Comparison of ENCODE assay signal across 8 cellular contexts in the genomic region with DNA sequence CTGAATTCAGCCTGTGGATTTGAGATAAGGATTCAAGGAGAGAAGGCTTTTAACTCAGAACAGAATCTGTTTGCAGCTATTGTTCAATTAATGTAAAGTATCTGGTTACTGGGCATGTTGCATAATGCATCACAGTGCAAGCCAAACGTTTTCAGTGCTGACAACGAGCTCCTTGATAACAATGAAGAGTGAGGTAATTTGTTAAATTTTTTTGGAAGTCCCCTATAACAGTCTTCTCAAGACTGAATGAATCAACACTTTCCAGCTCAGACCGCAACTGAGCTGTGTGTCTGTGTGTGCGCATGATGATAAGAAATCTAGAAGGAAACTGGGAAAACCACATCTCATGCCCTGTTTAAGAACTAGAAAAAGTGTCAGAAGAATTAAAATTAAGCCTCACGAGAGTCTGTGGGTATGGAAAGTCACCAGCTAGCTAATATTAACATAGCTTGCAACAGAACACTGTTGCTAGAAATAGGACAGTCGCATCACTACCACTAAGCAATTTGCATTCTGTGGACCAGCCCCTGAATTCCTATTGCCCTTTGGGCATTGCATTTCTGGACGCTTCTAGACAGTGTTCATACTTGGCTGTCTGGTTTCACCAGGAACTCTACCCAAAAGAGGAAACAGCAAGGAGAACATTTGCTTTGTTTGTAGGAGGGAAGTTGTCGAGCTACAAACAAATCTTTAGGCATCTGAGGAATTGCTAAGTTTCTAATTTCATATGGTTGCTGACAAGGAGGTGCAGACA.
DNase-seq lines count a peak whose midpoint lies in the region; ATAC-seq and TF ChIP-seq lines count a peak whose summit lies in the region.

No MANE protein-coding gene starts in this region.

- H3K4me3 ChIP-seq in AG10803 (ENCODE audit: low read length), result no peak overlapping the region

- H3K4me3 Mint-ChIP-seq in activated naive CD4-positive, alpha-beta T cell treated with anti-CD3 and anti-CD28 coated beads, Interleukin-2, amount 50 U/mL, for 24 hours, result peak overlapping the region; percentile 27

- ATAC-seq in GM19035 (IDR thresholded peaks at IDR 0.05; ENCODE audit: unreplicated experiment) (peak; percentile 70), HG03175 (IDR thresholded peaks at IDR 0.05; ENCODE audit: unreplicated experiment) (peak; percentile 64)

- no peaks in the 10 kb centered on the region for H3K36me3 Mint-ChIP-seq in activated naive CD4-positive, alpha-beta T cell treated with anti-CD3 and anti-CD28 coated beads, Interleukin-2, amount 50 U/mL, for 24 hours

- H3K27ac Mint-ChIP-seq in activated naive CD4-positive, alpha-beta T cell treated with anti-CD3 and anti-CD28 coated beads, Interleukin-2, amount 50 U/mL, for 24 hours, result peak overlapping the region; percentile 56

- H3K27me3 Mint-ChIP-seq in activated naive CD4-positive, alpha-beta T cell treated with anti-CD3 and anti-CD28 coated beads, Interleukin-2, amount 50 U/mL, for 24 hours, result peaks cover 6% of the 10 kb centered on the region

- no peaks in the 10 kb centered on the region for H3K9me3 Mint-ChIP-seq in activated naive CD4-positive, alpha-beta T cell treated with anti-CD3 and anti-CD28 coated beads, Interleukin-2, amount 50 U/mL, for 24 hours

- TF ChIP-seq CTCF in AG10803 (conservative IDR thresholded peaks at IDR 0.05; ENCODE audit: low read length), result no peak

- peaks cover 15% of the 10 kb centered on the region for H3K4me1 Mint-ChIP-seq in activated naive CD4-positive, alpha-beta T cell treated with anti-CD3 and anti-CD28 coated beads, Interleukin-2, amount 50 U/mL, for 24 hours

- DNase-seq in AG10803 (ENCODE audit: low read depth), result peak; percentile 10
- DNase-seq in NOMO-1 treated with DMSO at 0.1 percent for 48 hours (lab: John Stamatoyannopoulos, UW; ENCODE audit: unreplicated experiment), result peak; percentile 94
- peak; percentile 73 for DNase-seq in islet precursor cell
- peak; percentile 1 to 8 for DNase-seq in stimulated activated CD8-positive, alpha-beta memory T cell treated with anti-CD3 and anti-CD28 coated beads, Interleukin-4, amount 100 ng/mL, for 4 hours (ENCODE audit: low read depth in 2 of 2, low spot score in 1 of 2)
- DNase-seq in cerebellar nuclear complex (lab: John Stamatoyannopoulos, UW), result no peak

Comparison
In these comparisons a context has a peak if more than half of its experiments do, and no peak if none do; other contexts are left out.
1. DNase-seq: peak in AG10803 (single experiment), NOMO-1 treated with DMSO at 0.1 percent for 48 hours (single experiment), islet precursor cell (single experiment) and stimulated activated CD8-positive, alpha-beta memory T cell treated with anti-CD3 and anti-CD28 coated beads, Interleukin-4, amount 100 ng/mL, for 4 hours (2 of 2); none in cerebellar nuclear complex (0 of 2).